Comparison of ENCODE assay signal across 3 cellular contexts in genomic region chr19:11180346-11180745, GRCh38.
TF ChIP-seq lines count a peak whose summit lies in the region.

No MANE protein-coding gene starts in this region.

TF ChIP-seq in IMR-90, 13 proteins besides CTCF, POLR2A, EP300 and RAD21:
- TF ChIP-seq USF2 (IDR thresholded peaks at IDR 0.05; ENCODE audit: low read depth, low read length) (no peak), FOS (IDR thresholded peaks at IDR 0.05; ENCODE audit: low read depth, low read length) (no peak), RCOR1 (IDR thresholded peaks at IDR 0.05; ENCODE audit: insufficient replicate concordance, low read length) (no peak), MAZ (IDR thresholded peaks at IDR 0.05; ENCODE audit: borderline replicate concordance, low read depth, low read length) (no peak), CHD1 (IDR thresholded peaks at IDR 0.05; ENCODE audit: low read depth, low read length) (no peak), MXI1 (IDR thresholded peaks at IDR 0.05; ENCODE audit: borderline replicate concordance, low read depth, low read length) (no peak), BHLHE40 (IDR thresholded peaks at IDR 0.05; ENCODE audit: low read depth, low read length) (no peak), MAFK (IDR thresholded peaks at IDR 0.05; ENCODE audit: low read depth, low read length) (no peak), NFE2L2 (IDR thresholded peaks at IDR 0.05; ENCODE audit: low read depth, low read length) (no peak), CEBPB (IDR thresholded peaks at IDR 0.05; ENCODE audit: low read depth, low read length) (no peak), SMC3 (IDR thresholded peaks at IDR 0.05; ENCODE audit: low read depth, low read length) (no peak), RFX5 (IDR thresholded peaks at IDR 0.05; ENCODE audit: low read depth, low read length) (no peak), ELK1 (IDR thresholded peaks at IDR 0.05; ENCODE audit: borderline replicate concordance, low read depth, low read length) (no peak)

TF ChIP-seq in endothelial cell of umbilical vein, 7 proteins besides CTCF, POLR2A, EP300 and RAD21:
- TF ChIP-seq JUN (IDR thresholded peaks at IDR 0.05; ENCODE audit: borderline replicate concordance, insufficient read depth, insufficient read length, low read depth) (no peak), EZH2 (IDR thresholded peaks at IDR 0.05; ENCODE audit: borderline replicate concordance, low read depth, low read length, severe bottlenecking) (no peak), MYC (IDR thresholded peaks at IDR 0.05; ENCODE audit: low read depth, low read length) (no peak), FOS (IDR thresholded peaks at IDR 0.05; ENCODE audit: borderline replicate concordance, insufficient read depth, low read length) (no peak)

TF ChIP-seq in SK-N-SH treated with all-trans-retinoic acid at 6 μM for 48 hours, 23 proteins besides CTCF, POLR2A, EP300 and RAD21:
- no peak for TF ChIP-seq ZFP30 (CRISPR knock-in tag; IDR thresholded peaks at IDR 0.05)
- TF ChIP-seq ZNF8 (CRISPR knock-in tag; IDR thresholded peaks at IDR 0.05), result no peak
- no peak for TF ChIP-seq TSHZ2 (CRISPR knock-in tag; IDR thresholded peaks at IDR 0.05)
- TF ChIP-seq TOX (CRISPR knock-in tag; IDR thresholded peaks at IDR 0.05; ENCODE audit: borderline replicate concordance), result no peak
